ENCODE assay signal across 15 cellular contexts in genomic region chr1:2866415-2867086, GRCh38.
DNase-seq lines count a peak whose midpoint lies in the region; TF ChIP-seq lines count a peak whose summit lies in the region.
"Had no signal": no experiment of that assay in that cellular context is flagged by ENCODE, and none has a peak within 500 bp of the region (broad histone marks: within the 10 kb centered on the region; RNA-seq: fewer than 3 reads in every experiment).

No MANE protein-coding gene starts in this region.

- H2AFZ ChIP-seq in neuronal stem cell (ENCODE audit: low read length), result no peak overlapping the region
- H2AFZ ChIP-seq in hepatocyte, result no peak overlapping the region
- H2AFZ ChIP-seq: PC-9 had no signal

- H3K4ac ChIP-seq in neuronal stem cell (ENCODE audit: low read length), result no peak overlapping the region

- H4K8ac ChIP-seq in neuronal stem cell (ENCODE audit: low read depth, low read length), result no peak overlapping the region

- peak overlapping the region; percentile 35 for H2BK5ac ChIP-seq in neuronal stem cell (ENCODE audit: low read length)

- no CpG with 5 or more reads among the region's 26 CpGs for WGBS in neuronal stem cell (ENCODE audit: extremely low coverage in 2 of 2, insufficient read length in 2 of 2, insufficient replicate concordance in 1 of 2), 2 donors
- WGBS in hepatocyte (ENCODE audit: low lambda C conversion rate, missing lambda C conversion rate), result 86% methylated on average over 24 of the region's 26 CpGs

- no peak for TF ChIP-seq CTCF in HEK293 (tag by site-specific recombination; IDR thresholded peaks at IDR 0.05)
- TF ChIP-seq CTCF in WERI-Rb-1 (IDR thresholded peaks at IDR 0.05; ENCODE audit: low read depth, low read length), result no peak
- no peak for TF ChIP-seq CTCF in hepatocyte (IDR thresholded peaks at IDR 0.05; ENCODE audit: poor library complexity)

- CTCF ChIA-PET in HEK293 (lab: Yijun Ruan, JAX), result interaction anchor here (0.7 kb wide), 1 partner anchor 120 kb away, joined by 4 read pairs; no protein-coding TSS in a partner anchor

- POLR2A ChIA-PET in HEK293 (lab: Yijun Ruan, JAX), result no interaction called here

- no peaks in the 10 kb centered on the region for H3K79me2 ChIP-seq in hepatocyte

- DNase-seq in NCI-H146 (lab: John Stamatoyannopoulos, UW), result peak; percentile 28
- DNase-seq in NCI-H146 treated with DMSO at 0.1 percent for 48 hours (lab: John Stamatoyannopoulos, UW; ENCODE audit: unreplicated experiment), result no peak
- peak; percentile 52 for DNase-seq in WERI-Rb-1
- DNase-seq in neuronal stem cell (ENCODE audit: low spot score), result no peak
- DNase-seq in hepatocyte (ENCODE audit: low spot score), result no peak
- DNase-seq in kidney glomerular epithelial cell (lab: John Stamatoyannopoulos, UW), result no peak
- DNase-seq: Kasumi-1, NCI-H2081 treated with DMSO at 0.1 percent for 48 hours, NCI-H446 treated with DMSO at 0.1 percent for 48 hours, PC-9, SIG-M5, SK-N-SH had no signal

- peak overlapping the region; percentile 43 for H2AK5ac ChIP-seq in neuronal stem cell (ENCODE audit: low read depth, low read length)

- H3K79me1 ChIP-seq in neuronal stem cell (ENCODE audit: low read depth, low read length), result no peaks in the 10 kb centered on the region

- no peaks in the 10 kb centered on the region for H3K4me1 ChIP-seq in HEK293 (ENCODE audit: control insufficient read depth, insufficient read depth, low read length)
- no peaks in the 10 kb centered on the region for H3K4me1 ChIP-seq in neuronal stem cell (ENCODE audit: control insufficient read depth in 2 of 2, insufficient read depth in 1 of 2, low read depth in 1 of 2, low read length in 2 of 2)
- no peaks in the 10 kb centered on the region for H3K4me1 ChIP-seq in hepatocyte (ENCODE audit: insufficient read depth)

- peak overlapping the region; percentile 41 for H2BK120ac ChIP-seq in neuronal stem cell (ENCODE audit: low read depth, low read length)

- H3K4me2 ChIP-seq in neuronal stem cell (ENCODE audit: insufficient read depth, low read length, poor library complexity, severe bottlenecking) (no peak overlapping the region), hepatocyte (no peak overlapping the region)
- H3K4me2 ChIP-seq: PC-9, SK-N-SH had no signal

- H3K9me2 ChIP-seq in hepatocyte (replicated peaks; ENCODE audit: insufficient read depth), result no peaks in the 10 kb centered on the region
- H3K9me2 ChIP-seq: SK-N-SH had no signal

- H3K27ac ChIP-seq in HEK293 (ENCODE audit: extremely low read depth, low read depth, low read length), result no peak overlapping the region
- H3K27ac ChIP-seq in WERI-Rb-1, result no peak overlapping the region
- no peak overlapping the region for H3K27ac ChIP-seq in neuronal stem cell (replicated peaks; ENCODE audit: low read length)
- H3K27ac ChIP-seq in hepatocyte, result no peak overlapping the region
- H3K27ac ChIP-seq: PC-9, RWPE1 had no signal

- H2BK12ac ChIP-seq in neuronal stem cell (ENCODE audit: low read length), result no peak overlapping the region

- H2BK15ac ChIP-seq in neuronal stem cell (ENCODE audit: low read length), result peak overlapping the region; percentile 38

- H4K91ac ChIP-seq in neuronal stem cell (ENCODE audit: low read depth, low read length, poor library complexity), result no peak overlapping the region

- H3K23ac ChIP-seq in neuronal stem cell (ENCODE audit: low read depth, low read length, poor library complexity), result no peak overlapping the region

- H3K36me3 ChIP-seq in HEK293 (ENCODE audit: control insufficient read depth in 2 of 2, insufficient read depth in 1 of 2, low read length in 2 of 2), result no peaks in the 10 kb centered on the region
- H3K36me3 ChIP-seq in WERI-Rb-1, result no peaks in the 10 kb centered on the region
- no peaks in the 10 kb centered on the region for H3K36me3 ChIP-seq in neuronal stem cell (replicated peaks in 1 of 2; ENCODE audit: control insufficient read depth in 2 of 2, insufficient read depth in 2 of 2, low read length in 2 of 2)
- no peaks in the 10 kb centered on the region for H3K36me3 ChIP-seq in hepatocyte (replicated peaks; ENCODE audit: insufficient read depth, low read depth)

- H3K27me3 ChIP-seq in WERI-Rb-1 (ENCODE audit: insufficient read depth, low read depth, severe bottlenecking), result no peaks in the 10 kb centered on the region
- H3K27me3 ChIP-seq in neuronal stem cell (ENCODE audit: control insufficient read depth in 3 of 3, insufficient read depth in 3 of 3, low read depth in 1 of 3, low read length in 3 of 3), result peaks cover 0 to 34% (median 0%) of the 10 kb centered on the region in 3 experiments
- H3K27me3 ChIP-seq in hepatocyte, result no peaks in the 10 kb centered on the region

- H3K14ac ChIP-seq in neuronal stem cell (ENCODE audit: low read length), result peak overlapping the region; percentile 94

- no peaks in the 10 kb centered on the region for H4K20me1 ChIP-seq in hepatocyte (ENCODE audit: insufficient read depth, poor library complexity, severe bottlenecking)

- H3K9me3 ChIP-seq in HEK293 (ENCODE audit: control insufficient read depth, insufficient read depth, low read depth, low read length), result no peaks in the 10 kb centered on the region
- H3K9me3 ChIP-seq in WERI-Rb-1 (ENCODE audit: severe bottlenecking), result peaks cover 11% of the 10 kb centered on the region
- H3K9me3 ChIP-seq in neuronal stem cell (replicated peaks in 1 of 2; ENCODE audit: control insufficient read depth in 2 of 2, insufficient read depth in 1 of 2, low read depth in 1 of 2, low read length in 2 of 2), result peaks cover 8 to 11% of the 10 kb centered on the region in 2 donors
- H3K9me3 ChIP-seq in hepatocyte (ENCODE audit: low read depth), result no peaks in the 10 kb centered on the region
- H3K9me3 ChIP-seq: SK-N-SH had no signal

- H3K9ac ChIP-seq in neuronal stem cell (ENCODE audit: low read depth, low read length, poor library complexity), result peak overlapping the region; percentile 9
- H3K9ac ChIP-seq: SK-N-SH had no signal

- no peak overlapping the region for H3K4me3 ChIP-seq in HEK293 (ENCODE audit: low read depth, low read length)
- H3K4me3 ChIP-seq in WERI-Rb-1 (ENCODE audit: low read depth, low read length), result no peak overlapping the region
- H3K4me3 ChIP-seq in neuronal stem cell (ENCODE audit: low read length in 2 of 2), result no peak overlapping the region
- no peak overlapping the region for H3K4me3 ChIP-seq in hepatocyte
- H3K4me3 ChIP-seq: GM12878, PC-9 had no signal

- H3K18ac ChIP-seq in neuronal stem cell (ENCODE audit: low read length), result no peak overlapping the region

TF ChIP-seq in HEK293, 187 proteins besides CTCF, POLR2A, EP300 and RAD21:
- TF ChIP-seq EGR2 (tag by site-specific recombination; IDR thresholded peaks at IDR 0.05; ENCODE audit: low read depth) (0 out of 2 replicates have a peak, but pooled peaks have one; percentile 1), KLF7 (tag by site-specific recombination; IDR thresholded peaks at IDR 0.05; ENCODE audit: borderline replicate concordance) (no peak)

Comparison
In these comparisons a context has a peak if more than half of its experiments do, and no peak if none do; other contexts are left out.
1. DNase-seq: peak in NCI-H146 (single experiment) and WERI-Rb-1 (single experiment); none in NCI-H146 treated with DMSO at 0.1 percent for 48 hours (single experiment), neuronal stem cell (single experiment), hepatocyte (single experiment) and kidney glomerular epithelial cell (single experiment).